ENCODE assay signal across 11 cellular contexts in the genomic region with DNA sequence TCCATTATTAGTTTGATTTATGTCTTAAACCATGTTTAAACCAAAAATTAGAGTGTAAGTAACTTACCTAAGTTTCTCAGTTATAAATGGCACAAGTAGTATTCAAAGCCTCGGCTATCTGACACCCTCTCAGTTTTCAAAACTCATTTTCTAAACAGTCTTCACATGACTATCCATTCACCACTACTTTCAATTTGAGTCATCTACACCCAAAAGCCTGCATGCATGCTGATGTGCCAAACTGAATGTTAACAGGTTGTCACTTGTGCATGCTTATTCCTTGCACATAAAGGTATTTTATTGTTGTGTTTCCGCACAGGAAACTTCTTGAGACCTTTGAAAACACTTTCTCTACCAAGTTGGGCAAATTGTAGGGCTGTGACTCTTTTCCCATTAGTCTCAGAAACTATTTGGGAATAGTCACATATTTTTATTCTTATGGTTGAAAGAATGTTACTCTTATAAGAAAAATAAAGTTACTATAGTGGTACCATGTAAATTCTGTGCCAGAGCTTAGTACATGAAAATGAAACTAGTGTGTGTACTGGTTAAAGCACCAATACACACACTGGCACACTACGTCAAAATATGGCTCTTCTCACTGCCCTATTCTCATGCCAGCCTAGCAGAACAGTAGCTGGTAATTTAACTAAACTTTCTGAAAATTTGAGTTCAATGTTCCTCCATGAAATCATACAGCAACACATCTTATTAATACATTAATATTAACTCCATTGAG.
A peak's percentile ranks its signal among the peaks of the same experiment; 100 is the strongest.
DNase-seq lines count a peak whose midpoint lies in the region; ATAC-seq and FAIRE-seq lines count a peak whose summit lies in the region.
"Had no signal": no experiment of that assay in that cellular context is flagged by ENCODE, and none has a peak within 500 bp of the region (broad histone marks: within the 10 kb centered on the region; RNA-seq: fewer than 3 reads in every experiment).

No MANE protein-coding gene starts in this region.

- peak; percentile 93 for ATAC-seq in GM19463 (IDR thresholded peaks at IDR 0.05; ENCODE audit: unreplicated experiment)
- ATAC-seq in HG02884 (IDR thresholded peaks at IDR 0.05; ENCODE audit: unreplicated experiment), result peak; percentile 94
- ATAC-seq in HG03521 (IDR thresholded peaks at IDR 0.05; ENCODE audit: unreplicated experiment), result peak; percentile 80
- ATAC-seq: activated CD8-positive, alpha-beta T cell treated with anti-CD3 and anti-CD28 coated beads, Interleukin-2, amount 10 ng/mL, durations not matched to agents 7 days and 5 days; upper lobe of right lung had no signal

- FAIRE-seq in GM18507 (lab: Jason Lieb, UNC), result peak; percentile 39

- DNase-seq in GM18507 (ENCODE audit: extremely low spot score, insufficient read length, low read depth) (no peak), UCSD-AML1 (lab: John Stamatoyannopoulos, UW; ENCODE audit: unreplicated experiment) (no peak), GDM1 (lab: John Stamatoyannopoulos, UW) (no peak), SHP77 treated with DMSO at 0.1 percent for 48 hours (lab: John Stamatoyannopoulos, UW) (no peak)
- DNase-seq in activated CD8-positive, alpha-beta memory T cell treated with anti-CD3 and anti-CD28 coated beads for 24 hours, result no peak
- DNase-seq: activated CD8-positive, alpha-beta T cell treated with anti-CD3 and anti-CD28 coated beads, Interleukin-2, amount 10 ng/mL, durations not matched to agents 7 days and 5 days; NCI-H146; upper lobe of right lung had no signal
